In the genomic region with DNA sequence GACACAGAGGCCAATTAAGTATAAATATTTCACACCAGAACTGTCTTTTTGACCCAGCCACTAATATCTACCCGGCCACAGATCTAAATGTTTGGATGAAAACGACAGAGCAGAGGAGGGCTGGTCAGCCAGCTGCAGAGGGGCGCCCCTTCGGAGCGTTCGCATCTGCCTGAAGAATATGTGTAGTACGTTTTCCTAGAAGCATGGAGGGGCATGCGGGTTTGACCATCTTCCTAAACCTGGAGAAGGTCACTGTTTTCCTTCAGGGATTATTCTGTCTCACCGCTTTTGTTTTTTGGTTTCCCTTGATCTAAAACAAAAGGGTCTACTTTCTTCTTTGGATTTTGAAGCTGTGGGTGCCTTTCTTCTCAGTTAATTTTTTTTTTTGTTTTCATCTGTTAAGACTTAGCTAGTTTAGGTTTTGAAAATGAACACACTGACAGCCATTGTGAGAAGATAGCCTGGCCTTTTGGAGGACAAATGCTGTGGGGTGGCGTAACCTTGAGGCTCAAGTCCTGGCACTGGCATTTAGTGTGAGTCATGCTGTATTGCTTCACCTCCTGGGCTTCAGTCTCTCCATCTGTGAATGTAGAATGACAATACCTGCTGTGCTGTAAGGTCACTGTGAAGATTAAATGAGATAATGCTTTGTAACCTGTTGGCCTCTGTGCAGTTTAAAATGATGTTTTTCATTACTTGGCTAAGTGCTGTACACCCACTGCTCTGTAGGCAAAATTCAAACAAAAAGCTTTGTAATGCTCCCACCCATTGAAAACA, we compare ENCODE assay signal across 8 cellular contexts.
DNase-seq lines count a peak whose midpoint lies in the region; ATAC-seq and TF ChIP-seq lines count a peak whose summit lies in the region.

No MANE protein-coding gene starts in this region.

- peaks cover 0 to 14% (median 3%) of the 10 kb centered on the region in 4 donors for H3K4me1 ChIP-seq in right lobe of liver

- intact Hi-C loops in right lobe of liver (cut with DNase I) = no loop called here

- H3K36me3 ChIP-seq in right lobe of liver = no peaks in the 10 kb centered on the region

- H3K9me3 ChIP-seq in right lobe of liver = no peaks in the 10 kb centered on the region

- no peak overlapping the region for H3K4me3 Mint-ChIP-seq in activated naive CD8-positive, alpha-beta T cell treated with anti-CD3 and anti-CD28 coated beads, Interleukin-2, amount 50 U/mL, for 24 hours
- H3K4me3 Mint-ChIP-seq in activated naive CD8-positive, alpha-beta T cell treated with anti-CD3 and anti-CD28 coated beads for 36 hours = no peak overlapping the region

- no peaks in the 10 kb centered on the region for H3K4me1 Mint-ChIP-seq in activated naive CD8-positive, alpha-beta T cell treated with anti-CD3 and anti-CD28 coated beads, Interleukin-2, amount 50 U/mL, for 24 hours
- H3K4me1 Mint-ChIP-seq in activated naive CD8-positive, alpha-beta T cell treated with anti-CD3 and anti-CD28 coated beads for 36 hours = no peaks in the 10 kb centered on the region

- DNase-seq in activated naive CD8-positive, alpha-beta T cell treated with anti-CD3 and anti-CD28 coated beads, Interleukin-2, amount 50 U/mL, for 24 hours = no peak
- DNase-seq in activated naive CD8-positive, alpha-beta T cell treated with anti-CD3 and anti-CD28 coated beads for 36 hours = no peak
- DNase-seq in choroid plexus epithelial cell (ENCODE audit: low read depth) (peak; percentile 73), right lobe of liver (peak; percentile 61 to 84 (median 78))
- no peak for DNase-seq in activated CD4-positive, CD25-positive, alpha-beta regulatory T cell treated with anti-CD3 and anti-CD28 coated beads, Interleukin-2, amount 50 U/mL, for 72 hours

- no peak for TF ChIP-seq POLR2A in right lobe of liver (IDR thresholded peaks at IDR 0.05)

- 74% methylated on average over 9 of the region's 10 CpGs for WGBS in right lobe of liver (ENCODE audit: insufficient coverage, low coverage, low lambda C conversion rate, missing lambda C conversion rate)

- H3K4me3 ChIP-seq in choroid plexus epithelial cell (ENCODE audit: low read depth, low read length) (no peak overlapping the region), right lobe of liver (no peak overlapping the region)

- H3K27ac ChIP-seq in right lobe of liver = peak overlapping the region in 2 of 3 donors; percentile 49 to 68

- no peaks in the 10 kb centered on the region for H3K27me3 Mint-ChIP-seq in activated naive CD8-positive, alpha-beta T cell treated with anti-CD3 and anti-CD28 coated beads, Interleukin-2, amount 50 U/mL, for 24 hours
- no peaks in the 10 kb centered on the region for H3K27me3 Mint-ChIP-seq in activated naive CD8-positive, alpha-beta T cell treated with anti-CD3 and anti-CD28 coated beads for 36 hours

- H3K27ac Mint-ChIP-seq in activated naive CD8-positive, alpha-beta T cell treated with anti-CD3 and anti-CD28 coated beads, Interleukin-2, amount 50 U/mL, for 24 hours = no peak overlapping the region
- H3K27ac Mint-ChIP-seq in activated naive CD8-positive, alpha-beta T cell treated with anti-CD3 and anti-CD28 coated beads for 36 hours = no peak overlapping the region

- H3K9me3 Mint-ChIP-seq in activated naive CD8-positive, alpha-beta T cell treated with anti-CD3 and anti-CD28 coated beads, Interleukin-2, amount 50 U/mL, for 24 hours = peaks cover 5% of the 10 kb centered on the region
- peaks cover 12% of the 10 kb centered on the region for H3K9me3 Mint-ChIP-seq in activated naive CD8-positive, alpha-beta T cell treated with anti-CD3 and anti-CD28 coated beads for 36 hours

- TF ChIP-seq CTCF in choroid plexus epithelial cell (conservative IDR thresholded peaks at IDR 0.05; ENCODE audit: low read depth, low read length) (no peak), right lobe of liver (IDR thresholded peaks at IDR 0.05) (no peak)

- H3K27me3 ChIP-seq in right lobe of liver = no peaks in the 10 kb centered on the region

- H3K36me3 Mint-ChIP-seq in activated naive CD8-positive, alpha-beta T cell treated with anti-CD3 and anti-CD28 coated beads, Interleukin-2, amount 50 U/mL, for 24 hours (ENCODE audit: low read depth) = no peaks in the 10 kb centered on the region
- H3K36me3 Mint-ChIP-seq in activated naive CD8-positive, alpha-beta T cell treated with anti-CD3 and anti-CD28 coated beads for 36 hours = peaks cover 4% of the 10 kb centered on the region

- peak; percentile 49 for ATAC-seq in activated naive CD8-positive, alpha-beta T cell treated with anti-CD3 and anti-CD28 coated beads, Interleukin-2, amount 50 U/mL, for 24 hours
- ATAC-seq in right lobe of liver (peak; percentile 99 to 100 (median 100)), GM21360 (IDR thresholded peaks at IDR 0.05; ENCODE audit: unreplicated experiment) (no peak), HG02763 (IDR thresholded peaks at IDR 0.05; ENCODE audit: unreplicated experiment) (no peak), HG02798 (IDR thresholded peaks at IDR 0.05; ENCODE audit: poor library complexity, unreplicated experiment) (no peak)

Comparison
In these comparisons a context has a peak if more than half of its experiments do, and no peak if none do; other contexts are left out.
1. ATAC-seq: peak in activated naive CD8-positive, alpha-beta T cell treated with anti-CD3 and anti-CD28 coated beads, Interleukin-2, amount 50 U/mL, for 24 hours (single experiment) and right lobe of liver (4 of 4); none in GM21360 (single experiment), HG02763 (single experiment) and HG02798 (single experiment).
2. DNase-seq: peak in choroid plexus epithelial cell (single experiment) and right lobe of liver (3 of 3); none in activated naive CD8-positive, alpha-beta T cell treated with anti-CD3 and anti-CD28 coated beads, Interleukin-2, amount 50 U/mL, for 24 hours (single experiment), activated naive CD8-positive, alpha-beta T cell treated with anti-CD3 and anti-CD28 coated beads for 36 hours (single experiment) and activated CD4-positive, CD25-positive, alpha-beta regulatory T cell treated with anti-CD3 and anti-CD28 coated beads, Interleukin-2, amount 50 U/mL, for 72 hours (single experiment).